1 cellular context compared by ENCODE assay signal in the genomic region with DNA sequence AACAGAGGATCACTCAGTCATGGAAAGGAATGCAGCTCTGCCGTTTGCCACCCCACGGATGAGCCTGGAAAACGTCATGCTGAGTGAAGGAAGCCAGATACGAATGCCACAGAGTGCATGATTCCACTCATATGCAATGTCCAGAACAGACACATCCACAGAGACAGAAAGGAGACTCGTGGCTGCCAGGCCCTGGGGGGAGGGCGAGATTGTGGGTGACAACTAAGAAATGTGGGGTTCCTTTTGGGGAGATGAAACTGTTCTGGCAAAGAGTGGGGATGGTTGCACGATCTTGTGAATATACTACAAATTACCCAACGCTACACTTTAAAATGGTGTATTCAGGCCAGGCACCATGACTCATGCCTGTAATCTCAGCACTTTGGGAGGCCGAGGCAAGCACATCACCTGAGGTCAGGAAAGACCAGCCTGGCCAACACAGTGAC.
TF ChIP-seq lines count a peak whose summit lies in the region.

No MANE protein-coding gene starts in this region.

TF ChIP-seq in GM12878, 131 proteins besides CTCF, POLR2A, EP300 and RAD21:
- 0 out of 2 replicates have a peak, but pooled peaks have one; percentile 1 for TF ChIP-seq DPF2 (IDR thresholded peaks at IDR 0.05)
- TF ChIP-seq, protein P1, sequence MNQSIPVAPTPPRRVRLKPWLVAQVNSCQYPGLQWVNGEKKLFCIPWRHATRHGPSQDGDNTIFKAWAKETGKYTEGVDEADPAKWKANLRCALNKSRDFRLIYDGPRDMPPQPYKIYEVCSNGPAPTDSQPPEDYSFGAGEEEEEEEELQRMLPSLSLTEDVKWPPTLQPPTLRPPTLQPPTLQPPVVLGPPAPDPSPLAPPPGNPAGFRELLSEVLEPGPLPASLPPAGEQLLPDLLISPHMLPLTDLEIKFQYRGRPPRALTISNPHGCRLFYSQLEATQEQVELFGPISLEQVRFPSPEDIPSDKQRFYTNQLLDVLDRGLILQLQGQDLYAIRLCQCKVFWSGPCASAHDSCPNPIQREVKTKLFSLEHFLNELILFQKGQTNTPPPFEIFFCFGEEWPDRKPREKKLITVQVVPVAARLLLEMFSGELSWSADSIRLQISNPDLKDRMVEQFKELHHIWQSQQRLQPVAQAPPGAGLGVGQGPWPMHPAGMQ (IDR thresholded peaks at IDR 0.05; ENCODE audit: borderline replicate concordance): no peak
- TF ChIP-seq MLLT1 (IDR thresholded peaks at IDR 0.05): no peak
- no peak for TF ChIP-seq NR2C1 (IDR thresholded peaks at IDR 0.05)
